In genomic region chr5:167565555-167565954, GRCh38 we compare ENCODE assay signal across 10 cellular contexts.
DNase-seq lines count a peak whose midpoint lies in the region; ATAC-seq, FAIRE-seq and TF ChIP-seq lines count a peak whose summit lies in the region.
"Had no signal": no experiment of that assay in that cellular context is flagged by ENCODE, and none has a peak within 500 bp of the region (broad histone marks: within the 10 kb centered on the region; RNA-seq: fewer than 3 reads in every experiment).

No MANE protein-coding gene starts in this region.

- H3K27ac Mint-ChIP-seq in activated CD4-positive, alpha-beta memory T cell treated with anti-CD3 and anti-CD28 coated beads, Interleukin-2, amount 10 ng/mL, durations not matched to agents 7 days and 5 days, result no peak overlapping the region

- ATAC-seq in HG03342 (IDR thresholded peaks at IDR 0.05; ENCODE audit: unreplicated experiment) (no peak), HG02938 (IDR thresholded peaks at IDR 0.05; ENCODE audit: unreplicated experiment) (no peak)

- POLR2A ChIA-PET in activated CD4-positive, alpha-beta memory T cell treated with anti-CD3 and anti-CD28 coated beads, Interleukin-2, amount 10 ng/mL, durations not matched to agents 7 days and 5 days (lab: Charles Lee), result no interaction called here

- H3K36me3 Mint-ChIP-seq in activated CD4-positive, alpha-beta memory T cell treated with anti-CD3 and anti-CD28 coated beads, Interleukin-2, amount 10 ng/mL, durations not matched to agents 7 days and 5 days (ENCODE audit: low read depth), result no peaks in the 10 kb centered on the region

- H3K27ac ChIP-seq in 22Rv1, result no peak overlapping the region
- H3K27ac ChIP-seq in vagina, result no peak overlapping the region
- H3K27ac ChIP-seq: transverse colon had no signal

- no peak overlapping the region for H3K4me3 ChIP-seq in GM12865 (ENCODE audit: low read depth, low read length)
- H3K4me3 ChIP-seq in fibroblast of villous mesenchyme (ENCODE audit: low read depth, low read length), result no peak overlapping the region
- no peak overlapping the region for H3K4me3 ChIP-seq in vagina
- H3K4me3 ChIP-seq: transverse colon had no signal

- no peak for DNase-seq in GM12865 (ENCODE audit: low read depth)
- peak; percentile 34 for DNase-seq in RCC 7860 (ENCODE audit: low spot score)
- DNase-seq in fibroblast of villous mesenchyme (ENCODE audit: low read depth), result peak; percentile 3
- DNase-seq in vagina (ENCODE audit: extremely low spot score in 2 of 2), result no peak
- no peak for DNase-seq in activated CD4-positive, alpha-beta memory T cell treated with anti-CD3 and anti-CD28 coated beads, Interleukin-2, amount 10 ng/mL, durations not matched to agents 7 days and 5 days
- DNase-seq: DMS79, transverse colon had no signal

- CTCF ChIA-PET in activated CD4-positive, alpha-beta memory T cell treated with anti-CD3 and anti-CD28 coated beads, Interleukin-2, amount 10 ng/mL, durations not matched to agents 7 days and 5 days (lab: Charles Lee), result no interaction called here

- intact Hi-C loops in vagina (cut with DNase I), result no loop called here

- no peak for TF ChIP-seq POLR2A in vagina (IDR thresholded peaks at IDR 0.05)

- no peak for FAIRE-seq in RCC 7860 (lab: Jason Lieb, UNC)

- no peaks in the 10 kb centered on the region for H3K36me3 ChIP-seq in vagina
- H3K36me3 ChIP-seq: transverse colon had no signal

- no peaks in the 10 kb centered on the region for H3K27me3 ChIP-seq in vagina
- H3K27me3 ChIP-seq: transverse colon had no signal

- peaks cover 2% of the 10 kb centered on the region for H3K9me3 Mint-ChIP-seq in activated CD4-positive, alpha-beta memory T cell treated with anti-CD3 and anti-CD28 coated beads, Interleukin-2, amount 10 ng/mL, durations not matched to agents 7 days and 5 days

- H3K27me3 Mint-ChIP-seq in activated CD4-positive, alpha-beta memory T cell treated with anti-CD3 and anti-CD28 coated beads, Interleukin-2, amount 10 ng/mL, durations not matched to agents 7 days and 5 days, result no peaks in the 10 kb centered on the region

- H3K9me3 ChIP-seq in vagina, result no peaks in the 10 kb centered on the region
- H3K9me3 ChIP-seq: transverse colon had no signal

- H3K4me3 Mint-ChIP-seq in activated CD4-positive, alpha-beta memory T cell treated with anti-CD3 and anti-CD28 coated beads, Interleukin-2, amount 10 ng/mL, durations not matched to agents 7 days and 5 days, result no peak overlapping the region

- no peaks in the 10 kb centered on the region for H3K4me1 Mint-ChIP-seq in activated CD4-positive, alpha-beta memory T cell treated with anti-CD3 and anti-CD28 coated beads, Interleukin-2, amount 10 ng/mL, durations not matched to agents 7 days and 5 days

- no peaks in the 10 kb centered on the region for H3K4me1 ChIP-seq in vagina
- H3K4me1 ChIP-seq: transverse colon had no signal

- peak; percentile 62 for TF ChIP-seq CTCF in 22Rv1 (IDR thresholded peaks at IDR 0.05)
- peak; percentile 13 for TF ChIP-seq CTCF in GM12865 (IDR thresholded peaks at IDR 0.05; ENCODE audit: insufficient read depth, low read depth, low read length, missing control alignments)
- TF ChIP-seq CTCF in fibroblast of villous mesenchyme (IDR thresholded peaks at IDR 0.05; ENCODE audit: insufficient read depth, low read depth, low read length), result peak; percentile 30
- TF ChIP-seq CTCF in vagina (IDR thresholded peaks at IDR 0.05), result no peak

Comparison
In these comparisons a context has a peak if more than half of its experiments do, and no peak if none do; other contexts are left out.
1. CTCF ChIP-seq: peak in 22Rv1 (single experiment), GM12865 (single experiment) and fibroblast of villous mesenchyme (single experiment); none in vagina (0 of 3).
2. DNase-seq: peak in RCC 7860 (single experiment) and fibroblast of villous mesenchyme (single experiment); none in GM12865 (single experiment), vagina (0 of 2) and activated CD4-positive, alpha-beta memory T cell treated with anti-CD3 and anti-CD28 coated beads, Interleukin-2, amount 10 ng/mL, durations not matched to agents 7 days and 5 days (single experiment).